ENCODE assay signal across 1 cellular context in the genomic region with DNA sequence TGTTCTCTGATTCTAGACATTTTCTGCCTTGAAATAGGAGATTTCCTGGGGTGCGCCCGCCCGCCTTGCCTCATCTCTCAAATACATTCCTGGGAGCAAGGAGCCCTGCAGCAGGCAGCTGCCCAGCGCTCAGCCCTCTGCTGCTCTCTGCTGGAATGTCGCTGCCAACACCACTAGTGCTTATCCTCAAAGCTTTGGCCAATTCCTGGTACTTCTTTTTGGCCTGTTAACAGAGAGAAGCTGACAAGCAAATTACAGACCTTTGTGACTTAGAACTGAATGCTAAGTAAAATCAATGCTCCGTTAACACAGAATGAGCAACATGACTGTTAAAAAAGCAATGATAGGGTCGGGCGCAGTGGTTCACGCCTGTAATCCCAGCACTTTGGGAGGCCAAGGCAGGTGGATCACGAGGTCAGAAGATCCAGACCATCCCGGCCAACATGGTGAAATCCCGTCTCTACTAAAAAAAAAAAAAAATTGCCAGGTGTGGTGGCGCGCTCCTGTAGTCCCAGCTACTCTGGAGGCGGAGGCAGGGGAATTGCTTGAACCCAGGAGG.
A peak's percentile ranks its signal among the peaks of the same experiment; 100 is the strongest.
TF ChIP-seq lines count a peak whose summit lies in the region.

No MANE protein-coding gene starts in this region.

TF ChIP-seq in GM12878, 131 proteins besides CTCF, POLR2A, EP300 and RAD21 (continued from another document):
- TF ChIP-seq, protein P1, sequence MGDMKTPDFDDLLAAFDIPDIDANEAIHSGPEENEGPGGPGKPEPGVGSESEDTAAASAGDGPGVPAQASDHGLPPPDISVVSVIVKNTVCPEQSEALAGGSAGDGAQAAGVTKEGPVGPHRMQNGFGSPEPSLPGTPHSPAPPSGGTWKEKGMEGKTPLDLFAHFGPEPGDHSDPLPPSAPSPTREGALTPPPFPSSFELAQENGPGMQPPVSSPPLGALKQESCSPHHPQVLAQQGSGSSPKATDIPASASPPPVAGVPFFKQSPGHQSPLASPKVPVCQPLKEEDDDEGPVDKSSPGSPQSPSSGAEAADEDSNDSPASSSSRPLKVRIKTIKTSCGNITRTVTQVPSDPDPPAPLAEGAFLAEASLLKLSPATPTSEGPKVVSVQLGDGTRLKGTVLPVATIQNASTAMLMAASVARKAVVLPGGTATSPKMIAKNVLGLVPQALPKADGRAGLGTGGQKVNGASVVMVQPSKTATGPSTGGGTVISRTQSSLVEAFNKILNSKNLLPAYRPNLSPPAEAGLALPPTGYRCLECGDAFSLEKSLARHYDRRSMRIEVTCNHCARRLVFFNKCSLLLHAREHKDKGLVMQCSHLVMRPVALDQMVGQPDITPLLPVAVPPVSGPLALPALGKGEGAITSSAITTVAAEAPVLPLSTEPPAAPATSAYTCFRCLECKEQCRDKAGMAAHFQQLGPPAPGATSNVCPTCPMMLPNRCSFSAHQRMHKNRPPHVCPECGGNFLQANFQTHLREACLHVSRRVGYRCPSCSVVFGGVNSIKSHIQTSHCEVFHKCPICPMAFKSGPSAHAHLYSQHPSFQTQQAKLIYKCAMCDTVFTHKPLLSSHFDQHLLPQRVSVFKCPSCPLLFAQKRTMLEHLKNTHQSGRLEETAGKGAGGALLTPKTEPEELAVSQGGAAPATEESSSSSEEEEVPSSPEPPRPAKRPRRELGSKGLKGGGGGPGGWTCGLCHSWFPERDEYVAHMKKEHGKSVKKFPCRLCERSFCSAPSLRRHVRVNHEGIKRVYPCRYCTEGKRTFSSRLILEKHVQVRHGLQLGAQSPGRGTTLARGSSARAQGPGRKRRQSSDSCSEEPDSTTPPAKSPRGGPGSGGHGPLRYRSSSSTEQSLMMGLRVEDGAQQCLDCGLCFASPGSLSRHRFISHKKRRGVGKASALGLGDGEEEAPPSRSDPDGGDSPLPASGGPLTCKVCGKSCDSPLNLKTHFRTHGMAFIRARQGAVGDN (IDR thresholded peaks at IDR 0.05), result no peak
- no peak for TF ChIP-seq CHD1 (IDR thresholded peaks at IDR 0.05; ENCODE audit: low read depth, low read length)
- no peak for TF ChIP-seq HDAC6 (IDR thresholded peaks at IDR 0.05; ENCODE audit: unreplicated experiment)
- TF ChIP-seq, protein P2, sequence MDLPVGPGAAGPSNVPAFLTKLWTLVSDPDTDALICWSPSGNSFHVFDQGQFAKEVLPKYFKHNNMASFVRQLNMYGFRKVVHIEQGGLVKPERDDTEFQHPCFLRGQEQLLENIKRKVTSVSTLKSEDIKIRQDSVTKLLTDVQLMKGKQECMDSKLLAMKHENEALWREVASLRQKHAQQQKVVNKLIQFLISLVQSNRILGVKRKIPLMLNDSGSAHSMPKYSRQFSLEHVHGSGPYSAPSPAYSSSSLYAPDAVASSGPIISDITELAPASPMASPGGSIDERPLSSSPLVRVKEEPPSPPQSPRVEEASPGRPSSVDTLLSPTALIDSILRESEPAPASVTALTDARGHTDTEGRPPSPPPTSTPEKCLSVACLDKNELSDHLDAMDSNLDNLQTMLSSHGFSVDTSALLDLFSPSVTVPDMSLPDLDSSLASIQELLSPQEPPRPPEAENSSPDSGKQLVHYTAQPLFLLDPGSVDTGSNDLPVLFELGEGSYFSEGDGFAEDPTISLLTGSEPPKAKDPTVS (IDR thresholded peaks at IDR 0.05; ENCODE audit: low read depth, low read length), result no peak
- TF ChIP-seq ZZZ3 (IDR thresholded peaks at IDR 0.05; ENCODE audit: control insufficient read depth, insufficient read length, low read depth), result no peak
- TF ChIP-seq FOXM1 (IDR thresholded peaks at IDR 0.05; ENCODE audit: low read depth, low read length), result no peak
- TF ChIP-seq RB1 (IDR thresholded peaks at IDR 0.05; ENCODE audit: borderline replicate concordance), result no peak
- no peak for TF ChIP-seq SRF (IDR thresholded peaks at IDR 0.05; ENCODE audit: low read depth in 2 of 2, low read length in 2 of 2)
- TF ChIP-seq, protein P3, sequence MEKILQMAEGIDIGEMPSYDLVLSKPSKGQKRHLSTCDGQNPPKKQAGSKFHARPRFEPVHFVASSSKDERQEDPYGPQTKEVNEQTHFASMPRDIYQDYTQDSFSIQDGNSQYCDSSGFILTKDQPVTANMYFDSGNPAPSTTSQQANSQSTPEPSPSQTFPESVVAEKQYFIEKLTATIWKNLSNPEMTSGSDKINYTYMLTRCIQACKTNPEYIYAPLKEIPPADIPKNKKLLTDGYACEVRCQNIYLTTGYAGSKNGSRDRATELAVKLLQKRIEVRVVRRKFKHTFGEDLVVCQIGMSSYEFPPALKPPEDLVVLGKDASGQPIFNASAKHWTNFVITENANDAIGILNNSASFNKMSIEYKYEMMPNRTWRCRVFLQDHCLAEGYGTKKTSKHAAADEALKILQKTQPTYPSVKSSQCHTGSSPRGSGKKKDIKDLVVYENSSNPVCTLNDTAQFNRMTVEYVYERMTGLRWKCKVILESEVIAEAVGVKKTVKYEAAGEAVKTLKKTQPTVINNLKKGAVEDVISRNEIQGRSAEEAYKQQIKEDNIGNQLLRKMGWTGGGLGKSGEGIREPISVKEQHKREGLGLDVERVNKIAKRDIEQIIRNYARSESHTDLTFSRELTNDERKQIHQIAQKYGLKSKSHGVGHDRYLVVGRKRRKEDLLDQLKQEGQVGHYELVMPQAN (conservative IDR thresholded peaks at IDR 0.05), result no peak
- TF ChIP-seq, protein P4, sequence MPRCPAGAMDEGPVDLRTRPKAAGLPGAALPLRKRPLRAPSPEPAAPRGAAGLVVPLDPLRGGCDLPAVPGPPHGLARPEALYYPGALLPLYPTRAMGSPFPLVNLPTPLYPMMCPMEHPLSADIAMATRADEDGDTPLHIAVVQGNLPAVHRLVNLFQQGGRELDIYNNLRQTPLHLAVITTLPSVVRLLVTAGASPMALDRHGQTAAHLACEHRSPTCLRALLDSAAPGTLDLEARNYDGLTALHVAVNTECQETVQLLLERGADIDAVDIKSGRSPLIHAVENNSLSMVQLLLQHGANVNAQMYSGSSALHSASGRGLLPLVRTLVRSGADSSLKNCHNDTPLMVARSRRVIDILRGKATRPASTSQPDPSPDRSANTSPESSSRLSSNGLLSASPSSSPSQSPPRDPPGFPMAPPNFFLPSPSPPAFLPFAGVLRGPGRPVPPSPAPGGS (IDR thresholded peaks at IDR 0.05; ENCODE audit: borderline replicate concordance, insufficient read depth, low read depth, low read length, poor library complexity, severe bottlenecking), result no peak
- no peak for TF ChIP-seq TCF12 (IDR thresholded peaks at IDR 0.05; ENCODE audit: low read depth, low read length)
- no peak for TF ChIP-seq MYB (IDR thresholded peaks at IDR 0.05; ENCODE audit: borderline replicate concordance, low read depth, low read length)
- no peak for TF ChIP-seq RBBP5 (conservative IDR thresholded peaks at IDR 0.05)
- TF ChIP-seq SMC3 (IDR thresholded peaks at IDR 0.05; ENCODE audit: borderline replicate concordance, low read length), result peak; percentile 98
- TF ChIP-seq SMARCA5 (IDR thresholded peaks at IDR 0.05), result no peak
- 0 out of 2 replicates have a peak, but pooled peaks have one; percentile 12 for TF ChIP-seq IRF4 (IDR thresholded peaks at IDR 0.05; ENCODE audit: low read depth, low read length)
- TF ChIP-seq ZNF384 (IDR thresholded peaks at IDR 0.05; ENCODE audit: borderline replicate concordance, low read depth, low read length), result no peak
- no peak for TF ChIP-seq ZNF217 (IDR thresholded peaks at IDR 0.05)
- no peak for TF ChIP-seq RUNX3 (IDR thresholded peaks at IDR 0.05; ENCODE audit: low read length)
- no peak for TF ChIP-seq SMAD1 (IDR thresholded peaks at IDR 0.05; ENCODE audit: low read depth, partially characterized antibody)
- TF ChIP-seq IKZF1 (conservative IDR thresholded peaks at IDR 0.05), result peak; percentile 54
